Comparison of ENCODE assay signal across 15 cellular contexts in genomic region chr17:29289852-29290251, GRCh38. TPM values are rescaled to one million over a fixed set of nuclear protein-coding genes. Genes with fewer than 3 reads are reported as not detected.
DNase-seq lines count a peak whose midpoint lies in the region; ATAC-seq and TF ChIP-seq lines count a peak whose summit lies in the region.
"Had no signal": no experiment of that assay in that cellular context is flagged by ENCODE, and none has a peak within 500 bp of the region (broad histone marks: within the 10 kb centered on the region; RNA-seq: fewer than 3 reads in every experiment).

No MANE protein-coding gene starts in this region.

- peak overlapping the region; percentile 42 to 100 (median 98); a peak in 19 of 22 replicates for H3K9ac ChIP-seq in BLaER1 treated with 17β-estradiol and CSF1 and Interleukin-3, amounts not matched to agents 10 nM and 100 nM
- peak overlapping the region; percentile 100 for H3K9ac ChIP-seq in adipocyte (ENCODE audit: low read length)

- H3K27me3 Mint-ChIP-seq in naive thymus-derived CD8-positive, alpha-beta T cell, result no peaks in the 10 kb centered on the region

- H3K4me1 ChIP-seq in BLaER1 treated with 17β-estradiol and CSF1 and Interleukin-3, amounts not matched to agents 10 nM and 100 nM, result peaks cover 28 to 61% (median 47%) of the 10 kb centered on the region in 10 experiments
- peaks cover 52% of the 10 kb centered on the region for H3K4me1 ChIP-seq in adipocyte (ENCODE audit: control insufficient read depth, insufficient read depth, low read length)
- peaks cover 21% of the 10 kb centered on the region for H3K4me1 ChIP-seq in effector memory CD4-positive, alpha-beta T cell (ENCODE audit: control insufficient read depth, insufficient read depth, low read length, poor library complexity, severe bottlenecking)

- no peak for ATAC-seq in naive thymus-derived CD8-positive, alpha-beta T cell
- ATAC-seq in HG02840 (IDR thresholded peaks at IDR 0.05; ENCODE audit: low FRiP score, unreplicated experiment), result no peak

- H4K20me1 ChIP-seq in BLaER1 treated with 17β-estradiol and CSF1 and Interleukin-3, amounts not matched to agents 10 nM and 100 nM, result peaks cover 75 to 86% (median 83%) of the 10 kb centered on the region in 11 experiments

- peak overlapping the region; percentile 13 to 100 (median 98); a peak in 17 of 20 replicates for H3K4me3 ChIP-seq in BLaER1 treated with 17β-estradiol and CSF1 and Interleukin-3, amounts not matched to agents 10 nM and 100 nM
- H3K4me3 ChIP-seq in HFF-Myc (replicated peaks; ENCODE audit: low read depth, low read length) (peak overlapping the region; percentile 99), adipocyte (ENCODE audit: low read length) (peak overlapping the region; percentile 91)
- H3K4me3 ChIP-seq in effector memory CD4-positive, alpha-beta T cell (ENCODE audit: insufficient read depth, low read depth, low read length, poor library complexity, severe bottlenecking), result no peak overlapping the region
- H3K4me3 ChIP-seq: colonic mucosa had no signal

- peak overlapping the region; percentile 79 to 98 (median 94) for H3K4me2 ChIP-seq in BLaER1 treated with 17β-estradiol and CSF1 and Interleukin-3, amounts not matched to agents 10 nM and 100 nM

- H3K27me3 ChIP-seq in BLaER1 treated with 17β-estradiol and CSF1 and Interleukin-3, amounts not matched to agents 10 nM and 100 nM, result no peaks in the 10 kb centered on the region
- no peaks in the 10 kb centered on the region for H3K27me3 ChIP-seq in adipocyte (replicated peaks; ENCODE audit: control insufficient read depth, insufficient read depth, low read length)
- H3K27me3 ChIP-seq in effector memory CD4-positive, alpha-beta T cell (replicated peaks; ENCODE audit: control insufficient read depth, insufficient read depth, low read length, poor library complexity, severe bottlenecking), result no peaks in the 10 kb centered on the region
- H3K27me3 ChIP-seq: colonic mucosa had no signal

- H3K4me3 Mint-ChIP-seq in naive thymus-derived CD8-positive, alpha-beta T cell, result peak overlapping the region in 9 of 10 donors; percentile 68 to 99 (median 71)

- peaks cover 54 to 71% (median 65%) of the 10 kb centered on the region in 11 experiments for H3K36me3 ChIP-seq in BLaER1 treated with 17β-estradiol and CSF1 and Interleukin-3, amounts not matched to agents 10 nM and 100 nM
- H3K36me3 ChIP-seq in adipocyte (ENCODE audit: control insufficient read depth, insufficient read depth, low read length, severe bottlenecking), result peaks cover 53% of the 10 kb centered on the region
- H3K36me3 ChIP-seq in effector memory CD4-positive, alpha-beta T cell (ENCODE audit: control insufficient read depth, insufficient read depth, low read length), result peaks cover 24% of the 10 kb centered on the region

- H3K36me3 Mint-ChIP-seq in naive thymus-derived CD8-positive, alpha-beta T cell, result peaks cover 4 to 56% (median 11%) of the 10 kb centered on the region in 3 donors

- peak overlapping the region in 4 of 11 experiments; percentile 1 to 24 (median 15); a peak in 3 of 22 replicates for H3K27ac ChIP-seq in BLaER1 treated with 17β-estradiol and CSF1 and Interleukin-3, amounts not matched to agents 10 nM and 100 nM
- no peak overlapping the region for H3K27ac ChIP-seq in effector memory CD4-positive, alpha-beta T cell (ENCODE audit: insufficient read depth, low read length, poor library complexity, severe bottlenecking)
- H3K27ac ChIP-seq: colonic mucosa had no signal

- H3K27ac Mint-ChIP-seq in naive thymus-derived CD8-positive, alpha-beta T cell, result peak overlapping the region in 9 of 10 donors; percentile 29 to 91 (median 74)

- peaks cover 24 to 76% (median 72%) of the 10 kb centered on the region in 4 donors for H3K4me1 Mint-ChIP-seq in naive thymus-derived CD8-positive, alpha-beta T cell

- H3K9me3 ChIP-seq in BLaER1 treated with 17β-estradiol and CSF1 and Interleukin-3, amounts not matched to agents 10 nM and 100 nM (replicated peaks in 1 of 11), result no peaks in the 10 kb centered on the region
- no peaks in the 10 kb centered on the region for H3K9me3 ChIP-seq in adipocyte (ENCODE audit: control insufficient read depth, low read length)
- no peaks in the 10 kb centered on the region for H3K9me3 ChIP-seq in effector memory CD4-positive, alpha-beta T cell (ENCODE audit: control insufficient read depth, low read length)
- H3K9me3 ChIP-seq: colonic mucosa had no signal

- no peak for TF ChIP-seq CTCF in HFF-Myc (IDR thresholded peaks at IDR 0.05; ENCODE audit: low read depth, low read length, missing control alignments)

- POLR2A ChIA-PET in naive thymus-derived CD8-positive, alpha-beta T cell (lab: Charles Lee), result interaction anchor here (1.6 kb wide), 1 partner anchor 149 kb away, joined by 7 read pairs; no protein-coding TSS in a partner anchor

- DNase-seq in HFF-Myc (ENCODE audit: extremely low read depth, low read depth) (no peak), adipocyte (ENCODE audit: low read depth) (no peak), iPS-NIHi7 (ENCODE audit: extremely low spot score) (no peak)
- no peak for DNase-seq in naive thymus-derived CD8-positive, alpha-beta T cell
- DNase-seq in effector memory CD4-positive, alpha-beta T cell, result no peak
- no peak for DNase-seq in stimulated activated CD8-positive, alpha-beta memory T cell treated with anti-CD3 and anti-CD28 coated beads, Interleukin-4, amount 100 ng/mL, for 48 hours
- DNase-seq: activated gamma-delta T cell, colonic mucosa, DMS153, foreskin melanocyte, IMR-90, kidney glomerular epithelial cell, NCI-H2029 treated with DMSO at 0.1 percent for 48 hours had no signal

- H3K9me3 Mint-ChIP-seq in naive thymus-derived CD8-positive, alpha-beta T cell, result no peaks in the 10 kb centered on the region

RNA-seq across cellular contexts. Expression of gene NUFIP2, which starts 4.1 kb away (rescaled TPM):
- 10 to 100 TPM; 71.3 to 89.3 TPM for total RNA-seq in naive thymus-derived CD8-positive, alpha-beta T cell
- 10 to 100 TPM in 2 of 3 donors, 1 to 10 TPM in 1; 9.2 to 11.9 (median 11.5) TPM for polyA plus RNA-seq in naive thymus-derived CD8-positive, alpha-beta T cell

RNA-seq across cellular contexts. Expression of gene CRYBA1, which starts 43.2 kb away (rescaled TPM):
- not detected for total RNA-seq in naive thymus-derived CD8-positive, alpha-beta T cell
- not detected for polyA plus RNA-seq in naive thymus-derived CD8-positive, alpha-beta T cell
- total RNA-seq: colonic mucosa, IMR-90 had no signal
- polyA plus RNA-seq: IMR-90 had no signal
